In genomic region chr1:203794764-203795381, GRCh38 we compare ENCODE assay signal across 8 cellular contexts. TPM values are rescaled to one million over a fixed set of nuclear protein-coding genes. Genes with fewer than 3 reads are reported as not detected.
DNase-seq lines count a peak whose midpoint lies in the region; ATAC-seq, FAIRE-seq and TF ChIP-seq lines count a peak whose summit lies in the region.

No MANE protein-coding gene starts in this region.

- H3K4me1 Mint-ChIP-seq in activated naive CD4-positive, alpha-beta T cell treated with anti-CD3 and anti-CD28 coated beads for 36 hours (ENCODE audit: low read depth): peaks cover 39% of the 10 kb centered on the region

- POLR2A ChIA-PET in GM12878 (lab: Charles Lee): interaction anchor here (0.5 to 0.7 kb wide), 2 partner anchors 23 to 878 kb away, joined by 3 to 4 read pairs; no protein-coding TSS in a partner anchor

- in situ Hi-C loops in GM12878 (cut with MboI): no loop called here

- BruUV-seq in GM12878 (replicated peaks; lab: Mats Ljungman, UMichigan): no TSS peak

- RAD21 ChIA-PET in GM12878 (lab: Charles Lee; ENCODE audit: unreplicated experiment): interaction anchor here (1.6 kb wide), 1 partner anchor 30 kb away, joined by 4 read pairs; the partner anchor contains the start of gene LAX1

- H3K9me3 ChIP-seq in GM12878 (replicated peaks; ENCODE audit: control insufficient read depth, insufficient read depth, low read length) (no peaks in the 10 kb centered on the region; the same call in 2 of the 3 replicates), lower lobe of right lung (no peaks in the 10 kb centered on the region), tibial nerve (no peaks in the 10 kb centered on the region)

- ATAC-seq in GM12878 (no peak), lower lobe of right lung (no peak)

- SMC1A ChIA-PET in GM12878 (lab: Charles Lee; ENCODE audit: uncharacterized antibody, unreplicated experiment): interaction anchor here (0.9 to 1.7 kb wide), 3 partner anchors 12 to 44 kb away, joined by 3 to 4 read pairs (median 3); partner anchors contain the start of gene LAX1

- H3K4me1 ChIP-seq in GM12878 (ENCODE audit: control insufficient read depth, insufficient read depth, low read length): peaks cover 4% of the 10 kb centered on the region; the same call in 1 of the 2 replicates
- H3K4me1 ChIP-seq in lower lobe of right lung: peaks cover 35% of the 10 kb centered on the region
- peaks cover 0 to 41% (median 28%) of the 10 kb centered on the region in 4 donors for H3K4me1 ChIP-seq in tibial nerve

- H3K36me3 ChIP-seq in GM12878 (ENCODE audit: control insufficient read depth in 2 of 2, insufficient read depth in 2 of 2, low read length in 1 of 2): peaks cover 0 to 20% of the 10 kb centered on the region in 2 experiments; a peak in 2 of 4 replicates
- H3K36me3 ChIP-seq in lower lobe of right lung: peaks cover 16% of the 10 kb centered on the region
- H3K36me3 ChIP-seq in tibial nerve: no peaks in the 10 kb centered on the region

- H3K27me3 Mint-ChIP-seq in activated naive CD4-positive, alpha-beta T cell treated with anti-CD3 and anti-CD28 coated beads for 36 hours (ENCODE audit: low read depth): no peaks in the 10 kb centered on the region

- TF ChIP-seq EP300 in GM12878 (IDR thresholded peaks at IDR 0.05; ENCODE audit: borderline replicate concordance in 1 of 2, control insufficient read depth in 1 of 2, low read depth in 2 of 2, low read length in 2 of 2) (no peak), tibial nerve (IDR thresholded peaks at IDR 0.05) (no peak)

- no peaks in the 10 kb centered on the region for H3K27me3 ChIP-seq in GM12878 (replicated peaks in 1 of 2; ENCODE audit: control insufficient read depth in 2 of 2, insufficient read depth in 2 of 2, low read length in 1 of 2)
- H3K27me3 ChIP-seq in lower lobe of right lung (ENCODE audit: low read depth): no peaks in the 10 kb centered on the region
- H3K27me3 ChIP-seq in tibial nerve: no peaks in the 10 kb centered on the region

- peak overlapping the region; percentile 15; the same call in 1 of the 2 replicates for H3K9ac ChIP-seq in GM12878 (ENCODE audit: control insufficient read depth, insufficient read depth, low read length)

- H3K9me3 Mint-ChIP-seq in activated naive CD4-positive, alpha-beta T cell treated with anti-CD3 and anti-CD28 coated beads for 36 hours: no peaks in the 10 kb centered on the region

- H3K79me2 ChIP-seq in GM12878 (ENCODE audit: control insufficient read depth, insufficient read depth, low read length): peaks cover 44% of the 10 kb centered on the region

- H3K4me3 Mint-ChIP-seq in activated naive CD4-positive, alpha-beta T cell treated with anti-CD3 and anti-CD28 coated beads for 36 hours: peak overlapping the region; percentile 96

- peak overlapping the region; percentile 98 for H3K27ac Mint-ChIP-seq in activated naive CD4-positive, alpha-beta T cell treated with anti-CD3 and anti-CD28 coated beads for 36 hours

- H3K4me3 ChIP-seq in GM12878 (peak overlapping the region; percentile 52), lower lobe of right lung (peak overlapping the region; percentile 79), tibial nerve (peak overlapping the region; percentile 26 to 91 (median 78))

- intact Hi-C loops in activated naive CD4-positive, alpha-beta T cell treated with anti-CD3 and anti-CD28 coated beads for 36 hours (cut with micrococcal nuclease): loop anchor here (1.0 to 5.0 kb wide), 5 partner anchors 29 to 488 kb away; partner anchors contain the start of genes BTG2, LAX1 and SNRPE
- intact Hi-C loops in GM12878 (cut with micrococcal nuclease; ENCODE audit: unreplicated experiment) (no loop called here), lower lobe of right lung (cut with DNase I) (no loop called here)

- peak overlapping the region; percentile 83 for H2AFZ ChIP-seq in GM12878 (ENCODE audit: control insufficient read depth, low read depth, low read length)

- TF ChIP-seq POLR2A in GM12878 (IDR thresholded peaks at IDR 0.05; ENCODE audit: low read depth, low read length) (no peak), tibial nerve (IDR thresholded peaks at IDR 0.05) (no peak)

- no peaks in the 10 kb centered on the region for H4K20me1 ChIP-seq in GM12878 (ENCODE audit: control insufficient read depth, insufficient read depth)

- no peak for FAIRE-seq in GM12878 (lab: Jason Lieb, UNC)

- no peak for TF ChIP-seq RAD21 in GM12878 (IDR thresholded peaks at IDR 0.05; ENCODE audit: insufficient read depth, low read depth, low read length)

- TF ChIP-seq CTCF in GM12878 (IDR thresholded peaks at IDR 0.05 in 2 of 3, conservative IDR thresholded peaks at IDR 0.05 in 1 of 3; ENCODE audit: control insufficient read depth in 2 of 3, extremely low read depth in 1 of 3, insufficient read depth in 1 of 3, low read depth in 3 of 3, low read length in 3 of 3) (no peak), lower lobe of right lung (IDR thresholded peaks at IDR 0.05) (no peak), tibial nerve (IDR thresholded peaks at IDR 0.05) (no peak)

- WGBS in GM12878 (ENCODE audit: insufficient coverage, insufficient replicate concordance, low lambda C conversion rate, missing lambda C conversion rate): 84% methylated on average over 16 of the region's 17 CpGs
- WGBS in tibial nerve, 2 donors: 77% methylated on average over 17 of the region's 17 CpGs

- peak overlapping the region; percentile 31; the same call in 1 of the 2 replicates for H3K4me2 ChIP-seq in GM12878 (ENCODE audit: control insufficient read depth, insufficient read depth)

- H3K27ac ChIP-seq in GM12878 (ENCODE audit: control insufficient read depth, insufficient read depth) (no peak overlapping the region), lower lobe of right lung (peak overlapping the region; percentile 89), tibial nerve (peak overlapping the region; percentile 97 to 99 (median 98))

- no peak for DNase-seq in activated naive CD4-positive, alpha-beta T cell treated with anti-CD3 and anti-CD28 coated beads for 36 hours
- DNase-seq in activated naive CD4-positive, alpha-beta T cell treated with anti-CD3 and anti-CD28 coated beads, Interleukin-2, amount 50 U/mL, for 16 hours: no peak
- DNase-seq in GM12878 (ENCODE audit: low read depth, low spot score) (no peak), lower lobe of right lung (no peak), tibial nerve (ENCODE audit: low spot score in 2 of 2) (no peak), NCI-H526 treated with DMSO at 0.1 percent for 48 hours (lab: John Stamatoyannopoulos, UW) (no peak), KG1 (lab: John Stamatoyannopoulos, UW) (no peak), HPDE6-E6E7 (ENCODE audit: extremely low spot score) (no peak)

- peaks cover 34% of the 10 kb centered on the region for H3K36me3 Mint-ChIP-seq in activated naive CD4-positive, alpha-beta T cell treated with anti-CD3 and anti-CD28 coated beads for 36 hours (ENCODE audit: low read depth)

- CTCF ChIA-PET in activated naive CD4-positive, alpha-beta T cell treated with anti-CD3 and anti-CD28 coated beads for 36 hours (lab: Charles Lee): interaction anchor here (0.9 kb wide), 1 partner anchor 30 kb away, joined by 4 read pairs; the partner anchor contains the start of gene LAX1
- CTCF ChIA-PET in GM12878 (lab: Yijun Ruan, JAX): no interaction called here

RNA-seq across cellular contexts. Expression of gene ZBED6, which starts 0.6 kb away (rescaled TPM):
- total RNA-seq in activated naive CD4-positive, alpha-beta T cell treated with anti-CD3 and anti-CD28 coated beads for 36 hours: 10 to 100 TPM; 23.3 to 23.6 TPM
- total RNA-seq in GM12878 (2013; cell fraction: nucleolus; rRNA removed): 53.2 and 58.4 TPM in 2 replicates
- total RNA-seq in GM12878 (2014; rRNA removed) (10.3 and 12.2 TPM in 2 replicates), GM12878 (2014; rRNA removed; fragmentation: Illumina TruSeq; extraction: Trizol) (8.1 and 9.9 TPM in 2 replicates), GM12878 (2021) (13.7 and 15.9 TPM in 2 replicates), lower lobe of right lung (33.4 TPM), tibial nerve (10 to 100 TPM; 21.4 to 31.4 (median 24.7) TPM)
- 1.6 TPM for polyA plus RNA-seq in GM12878 (2011; ENCODE audit: low read depth)
- polyA plus RNA-seq in GM12878 (2011; rRNA removed) (8.5 and 11.7 TPM in 2 replicates), GM12878 (2014; fragmentation: Illumina TruSeq; extraction: Trizol) (5.2 and 8.8 TPM in 2 replicates), GM12878 (2014; fragmentation: Nextera tagmentation; extraction: Ambion mirVana) (under 1 TPM; 0.13 to 0.63 TPM), GM12878 (2014; rRNA removed) (3.4 and 4.4 TPM in 2 replicates), GM12878 (2016; fragmentation: Nextera tagmentation; extraction: Ambion mirVana) (1 to 10 TPM in 1 of 2 experiments, under 1 TPM in 1; 0.71 to 1.5 TPM)
- 6.2 and 8.4 TPM in 2 replicates for polyA plus RNA-seq in GM12878 (2011; cell fraction: cytosol; rRNA removed)
- polyA plus RNA-seq in GM12878 (2011; cell fraction: nucleus; rRNA removed): 26.8 and 34.7 TPM in 2 replicates
- 2.1 and 2.2 TPM in 2 replicates for polyA plus RNA-seq in GM12878 (2012)
- polyA minus RNA-seq in GM12878 (2011; rRNA and poly(A)+ RNA removed): 30.8 and 31.2 TPM in 2 replicates
- 6.3 and 7.7 TPM in 2 replicates for polyA minus RNA-seq in GM12878 (2011; cell fraction: cytosol; rRNA and poly(A)+ RNA removed)
- polyA minus RNA-seq in GM12878 (2011; cell fraction: nucleus; rRNA and poly(A)+ RNA removed): 35.4 and 39.3 TPM in 2 replicates

RNA-seq across cellular contexts. Expression of gene ZC3H11A, which starts 0.6 kb away (rescaled TPM):
- 10 to 100 TPM; 78.4 to 80.9 TPM for total RNA-seq in activated naive CD4-positive, alpha-beta T cell treated with anti-CD3 and anti-CD28 coated beads for 36 hours
- total RNA-seq in GM12878 (2013; cell fraction: nucleolus; rRNA removed): 223 and 228 TPM in 2 replicates
- total RNA-seq in GM12878 (2014; rRNA removed): 61.2 and 70.2 TPM in 2 replicates
- total RNA-seq in GM12878 (2014; rRNA removed; fragmentation: Illumina TruSeq; extraction: Trizol): 69.9 and 75.5 TPM in 2 replicates
- 59.2 and 60.4 TPM in 2 replicates for total RNA-seq in GM12878 (2021)
- 55.4 TPM for polyA plus RNA-seq in GM12878 (2011; ENCODE audit: low read depth)
- polyA plus RNA-seq in GM12878 (2011; rRNA removed): 123 and 175 TPM in 2 replicates
- 63.3 and 74.1 TPM in 2 replicates for polyA plus RNA-seq in GM12878 (2011; cell fraction: cytosol; rRNA removed)
- polyA plus RNA-seq in GM12878 (2011; cell fraction: nucleus; rRNA removed): 146 and 198 TPM in 2 replicates
- 61.7 and 76.5 TPM in 2 replicates for polyA plus RNA-seq in GM12878 (2012)
- polyA plus RNA-seq in GM12878 (2014; fragmentation: Illumina TruSeq; extraction: Trizol): 88.2 and 93.7 TPM in 2 replicates
- 10 to 100 TPM; 21.1 to 22.7 TPM for polyA plus RNA-seq in GM12878 (2014; fragmentation: Nextera tagmentation; extraction: Ambion mirVana)
- 54.7 and 62.4 TPM in 2 replicates for polyA plus RNA-seq in GM12878 (2014; rRNA removed)
- 10 to 100 TPM; 43.6 to 45.4 TPM for polyA plus RNA-seq in GM12878 (2016; fragmentation: Nextera tagmentation; extraction: Ambion mirVana)
- 77.5 and 81.6 TPM in 2 replicates for polyA minus RNA-seq in GM12878 (2011; rRNA and poly(A)+ RNA removed)
- 31.9 and 36.8 TPM in 2 replicates for polyA minus RNA-seq in GM12878 (2011; cell fraction: cytosol; rRNA and poly(A)+ RNA removed)
- polyA minus RNA-seq in GM12878 (2011; cell fraction: nucleus; rRNA and poly(A)+ RNA removed): 62.1 and 67.5 TPM in 2 replicates
- 74.0 TPM for total RNA-seq in lower lobe of right lung
- total RNA-seq in tibial nerve: 100 to 1,000 TPM in 2 of 4 donors, 10 to 100 TPM in 2; 82.5 to 113 (median 95.9) TPM

RNA-seq across cellular contexts. Expression of gene LAX1, which starts 29.9 kb away (rescaled TPM):
- 10 to 100 TPM; 11.2 to 11.6 TPM for total RNA-seq in activated naive CD4-positive, alpha-beta T cell treated with anti-CD3 and anti-CD28 coated beads for 36 hours
- total RNA-seq in GM12878 (2013; cell fraction: nucleolus; rRNA removed): 1.4 and 1.8 TPM in 2 replicates
- total RNA-seq in GM12878 (2014; rRNA removed) (10.9 and 11.1 TPM in 2 replicates), GM12878 (2014; rRNA removed; fragmentation: Illumina TruSeq; extraction: Trizol) (13.5 and 14.5 TPM in 2 replicates), GM12878 (2021) (9.7 and 11.6 TPM in 2 replicates), lower lobe of right lung (3.0 TPM), tibial nerve (1 to 10 TPM in 2 of 4 donors, under 1 TPM in 2; 0.39 to 1.5 (median 1.00) TPM)
- 5.3 TPM for polyA plus RNA-seq in GM12878 (2011; ENCODE audit: low read depth)
- polyA plus RNA-seq in GM12878 (2011; rRNA removed) (2.0 and 2.1 TPM in 2 replicates), GM12878 (2014; fragmentation: Illumina TruSeq; extraction: Trizol) (14.6 and 15.0 TPM in 2 replicates), GM12878 (2014; fragmentation: Nextera tagmentation; extraction: Ambion mirVana) (1 to 10 TPM; 5.2 to 6.9 TPM), GM12878 (2014; rRNA removed) (9.9 and 10.9 TPM in 2 replicates), GM12878 (2016; fragmentation: Nextera tagmentation; extraction: Ambion mirVana) (1 to 10 TPM; 6.6 to 8.0 TPM)
- 2.0 and 2.1 TPM in 2 replicates for polyA plus RNA-seq in GM12878 (2011; cell fraction: cytosol; rRNA removed)
- 0.51 and 0.79 TPM in 2 replicates for polyA plus RNA-seq in GM12878 (2011; cell fraction: nucleus; rRNA removed)
- polyA plus RNA-seq in GM12878 (2012): 6.2 and 8.2 TPM in 2 replicates
- polyA minus RNA-seq in GM12878 (2011; rRNA and poly(A)+ RNA removed): 4.0 and 4.1 TPM in 2 replicates
- 1.8 and 3.7 TPM in 2 replicates for polyA minus RNA-seq in GM12878 (2011; cell fraction: cytosol; rRNA and poly(A)+ RNA removed)
- 1.3 and 1.8 TPM in 2 replicates for polyA minus RNA-seq in GM12878 (2011; cell fraction: nucleus; rRNA and poly(A)+ RNA removed)
